ENCODE assay signal across 27 cellular contexts in the genomic region with DNA sequence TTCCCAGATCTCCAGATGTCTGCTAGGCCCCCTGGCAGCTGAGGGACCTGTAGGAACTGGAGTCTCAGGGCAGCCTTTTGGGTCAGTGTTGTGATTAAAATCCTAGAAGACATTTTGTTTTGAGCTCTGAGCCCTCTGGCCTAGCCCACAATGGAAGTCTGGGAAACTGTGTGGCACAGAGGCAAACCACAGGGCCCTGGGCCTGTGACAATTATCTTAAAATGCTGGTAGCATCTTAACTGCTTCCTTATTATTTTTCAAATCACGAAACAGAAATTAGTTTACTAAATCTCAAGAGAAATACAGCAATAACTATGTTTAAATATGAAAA.
"Had no signal": no experiment of that assay in that cellular context is flagged by ENCODE, and none has a peak within 500 bp of the region (broad histone marks: within the 10 kb centered on the region; RNA-seq: fewer than 3 reads in every experiment).

No MANE protein-coding gene starts in this region.

- ATAC-seq: activated CD8-positive, alpha-beta memory T cell treated with anti-CD3 and anti-CD28 coated beads, Interleukin-2, amount 10 ng/mL, durations not matched to agents 7 days and 5 days; body of pancreas; esophagus mucosa; natural killer cell; pancreas; right lobe of liver; stimulated activated memory B cell treated with anti-CD40 and anti-IgM and Interleukin-4, amounts not matched to agents 10 μg/mL and 1 μg/mL and 100 μg/mL, for 72 hours had no signal

- H3K36me3 Mint-ChIP-seq: mesothelial cell of epicardium; natural killer cell; stimulated activated memory B cell treated with anti-CD40 and anti-IgM and Interleukin-4, amounts not matched to agents 10 μg/mL and 1 μg/mL and 100 μg/mL, for 72 hours had no signal

- H3K4me3 Mint-ChIP-seq: activated CD4-positive, alpha-beta memory T cell treated with anti-CD3 and anti-CD28 coated beads, Interleukin-2, amount 10 ng/mL, durations not matched to agents 7 days and 5 days; activated CD8-positive, alpha-beta memory T cell treated with anti-CD3 and anti-CD28 coated beads, Interleukin-2, amount 10 ng/mL, durations not matched to agents 7 days and 5 days; activated naive CD4-positive, alpha-beta T cell treated with anti-CD3 and anti-CD28 coated beads, Interleukin-2, amount 50 U/mL, for 24 hours; mesothelial cell of epicardium; natural killer cell; stimulated activated memory B cell treated with anti-CD40 and anti-IgM and Interleukin-4, amounts not matched to agents 10 μg/mL and 1 μg/mL and 100 μg/mL, for 72 hours; T-helper 1 cell treated with Interleukin-12 subunit alpha and Interleukin-12 subunit beta and Interleukin-4 antibody, amounts not matched to agents 30 μg/mL and 1 μg/mL, for 36 hours had no signal

- H3K4me1 ChIP-seq: body of pancreas, left ventricle myocardium inferior, pancreas, right lobe of liver, stomach, suprapubic skin, tibial nerve, uterus had no signal

- DNase-seq: activated CD4-positive, alpha-beta memory T cell treated with anti-CD3 and anti-CD28 coated beads, Interleukin-2, amount 10 ng/mL, durations not matched to agents 7 days and 5 days; activated CD4-positive, alpha-beta T cell treated with anti-CD3 and anti-CD28 coated beads for 48 hours; activated CD8-positive, alpha-beta memory T cell treated with anti-CD3 and anti-CD28 coated beads, Interleukin-2, amount 10 ng/mL, durations not matched to agents 7 days and 5 days; activated effector memory CD4-positive, alpha-beta T cell treated with anti-CD3 and anti-CD28 coated beads, Interleukin-2, amount 50 U/mL, for 16 hours; activated T-cell treated with anti-CD3 and anti-CD28 coated beads for 4 hours; body of pancreas; effector memory CD4-positive, alpha-beta T cell; foreskin melanocyte; hippocampal formation; kidney glomerular epithelial cell; left ventricle myocardium inferior; mammary epithelial cell; natural killer cell; pancreas; right lobe of liver; small intestine; stimulated activated CD4-positive, alpha-beta T cell treated with anti-CD3 and anti-CD28 coated beads, Interleukin-2, amount 100 ng/mL, for 24 hours; stomach; T1000; uterus had no signal

- H3K9me3 ChIP-seq: body of pancreas, left ventricle myocardium inferior, pancreas, right lobe of liver, stomach, suprapubic skin, tibial nerve, uterus had no signal

- H3K4me1 Mint-ChIP-seq: activated CD4-positive, alpha-beta memory T cell treated with anti-CD3 and anti-CD28 coated beads, Interleukin-2, amount 10 ng/mL, durations not matched to agents 7 days and 5 days; natural killer cell; stimulated activated memory B cell treated with anti-CD40 and anti-IgM and Interleukin-4, amounts not matched to agents 10 μg/mL and 1 μg/mL and 100 μg/mL, for 72 hours had no signal

- H3K27me3 Mint-ChIP-seq: activated CD4-positive, alpha-beta memory T cell treated with anti-CD3 and anti-CD28 coated beads, Interleukin-2, amount 10 ng/mL, durations not matched to agents 7 days and 5 days; activated CD8-positive, alpha-beta memory T cell treated with anti-CD3 and anti-CD28 coated beads, Interleukin-2, amount 10 ng/mL, durations not matched to agents 7 days and 5 days; activated naive CD4-positive, alpha-beta T cell treated with anti-CD3 and anti-CD28 coated beads, Interleukin-2, amount 50 U/mL, for 24 hours; stimulated activated memory B cell treated with anti-CD40 and anti-IgM and Interleukin-4, amounts not matched to agents 10 μg/mL and 1 μg/mL and 100 μg/mL, for 72 hours had no signal

- H3K27ac Mint-ChIP-seq: activated CD4-positive, alpha-beta memory T cell treated with anti-CD3 and anti-CD28 coated beads, Interleukin-2, amount 10 ng/mL, durations not matched to agents 7 days and 5 days; activated CD8-positive, alpha-beta memory T cell treated with anti-CD3 and anti-CD28 coated beads, Interleukin-2, amount 10 ng/mL, durations not matched to agents 7 days and 5 days; mesothelial cell of epicardium; natural killer cell; stimulated activated memory B cell treated with anti-CD40 and anti-IgM and Interleukin-4, amounts not matched to agents 10 μg/mL and 1 μg/mL and 100 μg/mL, for 72 hours; T-helper 1 cell treated with Interleukin-12 subunit alpha and Interleukin-12 subunit beta and Interleukin-4 antibody, amounts not matched to agents 30 μg/mL and 1 μg/mL, for 36 hours had no signal

- H3K27ac ChIP-seq: body of pancreas, left ventricle myocardium inferior, pancreas, right lobe of liver, stomach, suprapubic skin, tibial nerve, uterus had no signal

- H3K27me3 ChIP-seq: body of pancreas, pancreas, right lobe of liver, stomach, suprapubic skin, tibial nerve, uterus had no signal

- H3K4me3 ChIP-seq: body of pancreas, left ventricle myocardium inferior, pancreas, right lobe of liver, stomach, suprapubic skin, tibial nerve, uterus had no signal

- H3K9me3 Mint-ChIP-seq: activated CD4-positive, alpha-beta memory T cell treated with anti-CD3 and anti-CD28 coated beads, Interleukin-2, amount 10 ng/mL, durations not matched to agents 7 days and 5 days; activated naive CD4-positive, alpha-beta T cell treated with anti-CD3 and anti-CD28 coated beads, Interleukin-2, amount 50 U/mL, for 24 hours; mesothelial cell of epicardium; natural killer cell; stimulated activated memory B cell treated with anti-CD40 and anti-IgM and Interleukin-4, amounts not matched to agents 10 μg/mL and 1 μg/mL and 100 μg/mL, for 72 hours; T-helper 1 cell treated with Interleukin-12 subunit alpha and Interleukin-12 subunit beta and Interleukin-4 antibody, amounts not matched to agents 30 μg/mL and 1 μg/mL, for 36 hours had no signal

- H3K36me3 ChIP-seq: left ventricle myocardium inferior, pancreas, right lobe of liver, stomach, suprapubic skin, tibial nerve, uterus had no signal
